ENCODE assay signal across 8 cellular contexts in genomic region chr17:66301418-66301863, GRCh38. TPM values are rescaled to one million over a fixed set of nuclear protein-coding genes. Genes with fewer than 3 reads are reported as not detected.
DNase-seq lines count a peak whose midpoint lies in the region; ATAC-seq and TF ChIP-seq lines count a peak whose summit lies in the region.

No MANE protein-coding gene starts in this region.

- H3K36me3 ChIP-seq in A673 (ENCODE audit: insufficient read depth, low read length, poor library complexity, severe bottlenecking): no peaks in the 10 kb centered on the region
- no peaks in the 10 kb centered on the region for H3K36me3 ChIP-seq in HUES6 (ENCODE audit: control insufficient read depth, insufficient read depth, low read length)
- H3K36me3 ChIP-seq in mucosa of stomach (ENCODE audit: control insufficient read depth, insufficient read depth, low read length): no peaks in the 10 kb centered on the region

- H3K9me3 Mint-ChIP-seq in central memory CD8-positive, alpha-beta T cell: no peaks in the 10 kb centered on the region

- H3K9me3 ChIP-seq in A673 (ENCODE audit: low read depth, low read length, poor library complexity, severe bottlenecking) (no peaks in the 10 kb centered on the region), HUES6 (ENCODE audit: control insufficient read depth, insufficient read depth, low read depth, low read length) (no peaks in the 10 kb centered on the region), mucosa of stomach (ENCODE audit: control insufficient read depth, low read length) (no peaks in the 10 kb centered on the region)

- BruUV-seq in A673 (replicated peaks; lab: Mats Ljungman, UMichigan): TSS peak; percentile 74

- no peak for ATAC-seq in central memory CD8-positive, alpha-beta T cell (replicated peaks; ENCODE audit: extremely low read depth, poor library complexity, severe bottlenecking)
- ATAC-seq in HG03045 (IDR thresholded peaks at IDR 0.05; ENCODE audit: unreplicated experiment): no peak
- no peak for ATAC-seq in HG03039 (IDR thresholded peaks at IDR 0.05; ENCODE audit: unreplicated experiment)
- no peak for ATAC-seq in HG03342 (IDR thresholded peaks at IDR 0.05; ENCODE audit: unreplicated experiment)

- H3K4me3 ChIP-seq in A673 (ENCODE audit: low read depth, low read length, poor library complexity, severe bottlenecking): peak overlapping the region; percentile 74
- peak overlapping the region; percentile 90 for H3K4me3 ChIP-seq in HUES6 (ENCODE audit: low read depth, low read length)
- H3K4me3 ChIP-seq in mucosa of stomach (ENCODE audit: low read length): peak overlapping the region; percentile 68

- H3K27me3 ChIP-seq in A673 (replicated peaks; ENCODE audit: insufficient read depth, low read depth, low read length, poor library complexity): no peaks in the 10 kb centered on the region
- peaks cover 33% of the 10 kb centered on the region for H3K27me3 ChIP-seq in HUES6 (ENCODE audit: control insufficient read depth, insufficient read depth, low read length)
- H3K27me3 ChIP-seq in mucosa of stomach (ENCODE audit: control insufficient read depth, insufficient read depth, low read length): no peaks in the 10 kb centered on the region

- peak overlapping the region; percentile 96 for H3K4me3 Mint-ChIP-seq in central memory CD8-positive, alpha-beta T cell

- peaks cover 6% of the 10 kb centered on the region for H3K36me3 Mint-ChIP-seq in central memory CD8-positive, alpha-beta T cell (ENCODE audit: insufficient read depth)

- peaks cover 12% of the 10 kb centered on the region for H3K27me3 Mint-ChIP-seq in central memory CD8-positive, alpha-beta T cell

- H3K4me1 ChIP-seq in A673 (ENCODE audit: insufficient read depth, low read length, poor library complexity, severe bottlenecking): peaks cover 6% of the 10 kb centered on the region
- H3K4me1 ChIP-seq in HUES6 (ENCODE audit: control insufficient read depth, insufficient read depth, low read length): peaks cover 15% of the 10 kb centered on the region
- peaks cover 7% of the 10 kb centered on the region for H3K4me1 ChIP-seq in mucosa of stomach (ENCODE audit: control insufficient read depth, insufficient read depth, low read length)

- POLR2A ChIA-PET in A673 (lab: Charles Lee; ENCODE audit: low non-redundant PET): no interaction called here

- no peak overlapping the region for H3K27ac ChIP-seq in A673 (ENCODE audit: low read depth, low read length, poor library complexity, severe bottlenecking)
- no peak overlapping the region for H3K27ac ChIP-seq in HUES6 (ENCODE audit: low read depth, low read length)

- CTCF ChIA-PET in A673 (lab: Charles Lee): no interaction called here

- intact Hi-C loops in A673 (cut with micrococcal nuclease; ENCODE audit: unreplicated experiment): loop anchor here (10.0 kb wide), 1 partner anchor 123 kb away; no protein-coding TSS in a partner anchor

- TF ChIP-seq CTCF in A673 (conservative IDR thresholded peaks at IDR 0.05; ENCODE audit: low read depth, low read length): no peak

- DNase-seq in A673 (ENCODE audit: low spot score): no peak
- no peak for DNase-seq in central memory CD8-positive, alpha-beta T cell (ENCODE audit: low spot score in 2 of 2)
- DNase-seq in DMS79 (lab: John Stamatoyannopoulos, UW): no peak

- peak overlapping the region; percentile 91 for H3K27ac Mint-ChIP-seq in central memory CD8-positive, alpha-beta T cell (ENCODE audit: low read depth)

- no peak overlapping the region for H3K9ac ChIP-seq in HUES6 (ENCODE audit: low read length)
- H3K9ac ChIP-seq in mucosa of stomach (ENCODE audit: low read length): peak overlapping the region; percentile 72

- H3K4me1 Mint-ChIP-seq in central memory CD8-positive, alpha-beta T cell: peaks cover 21% of the 10 kb centered on the region

RNA-seq across cellular contexts. Expression of gene PRKCA, which starts 1.0 kb away (rescaled TPM):
- 15.7 and 16.3 TPM in 2 replicates for total RNA-seq in A673 (2021)
